Comparison of ENCODE assay signal across 34 cellular contexts in the genomic region with DNA sequence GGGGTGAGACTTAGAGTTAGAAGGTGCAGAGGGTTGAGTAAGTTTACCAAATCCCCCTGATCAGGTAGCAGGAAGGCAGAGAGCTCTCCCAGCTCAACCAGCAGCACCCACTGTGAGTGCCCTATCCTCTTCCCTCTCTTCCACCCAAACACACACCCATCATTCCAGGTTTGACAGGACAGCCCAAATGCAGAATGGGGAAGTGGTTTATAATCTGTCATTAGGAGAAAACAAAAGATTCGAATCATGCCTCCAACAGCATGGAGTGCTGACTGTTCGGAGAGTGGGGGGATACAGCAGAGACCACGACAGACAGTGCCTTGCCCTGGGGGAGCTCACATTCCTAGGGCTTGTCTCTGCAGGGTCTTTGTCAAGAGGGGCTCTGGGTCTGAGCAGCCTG. TPM values are rescaled to one million over a fixed set of nuclear protein-coding genes. Genes with fewer than 3 reads are reported as not detected.
"Had no signal": no experiment of that assay in that cellular context is flagged by ENCODE, and none has a peak within 500 bp of the region (broad histone marks: within the 10 kb centered on the region; RNA-seq: fewer than 3 reads in every experiment).

No MANE protein-coding gene starts in this region.

- H2AFZ ChIP-seq: hepatocyte had no signal

- H3K36me3 ChIP-seq: ascending aorta, cardiac muscle cell, colonic mucosa, esophagus muscularis mucosa, pancreas, prostate gland, thoracic aorta, uterus had no signal

- H3K4me1 Mint-ChIP-seq: activated CD4-positive, alpha-beta memory T cell treated with anti-CD3 and anti-CD28 coated beads, Interleukin-2, amount 10 ng/mL, durations not matched to agents 7 days and 5 days; activated CD4-positive, alpha-beta T cell treated with anti-CD3 and anti-CD28 coated beads, Interleukin-2, amount 10 ng/mL, durations not matched to agents 7 days and 5 days; activated naive CD4-positive, alpha-beta T cell treated with anti-CD3 and anti-CD28 coated beads, Interleukin-2, amount 10 ng/mL, durations not matched to agents 7 days and 5 days; brain; stimulated activated effector memory CD8-positive, alpha-beta T cell treated with anti-CD3 and anti-CD28 coated beads, Interleukin-12 subunit alpha, Interleukin-12 subunit beta, amount 100 ng/mL, for 72 hours; T-helper 17 cell; WTC11 had no signal

- H3K9me3 ChIP-seq: ascending aorta, colonic mucosa, esophagus muscularis mucosa, pancreas, prostate gland, thoracic aorta, uterus had no signal

- H3K36me3 Mint-ChIP-seq: activated naive CD4-positive, alpha-beta T cell treated with anti-CD3 and anti-CD28 coated beads, Interleukin-2, amount 10 ng/mL, durations not matched to agents 7 days and 5 days; activated naive CD8-positive, alpha-beta T cell treated with anti-CD3 and anti-CD28 coated beads, Interleukin-2, amount 10 ng/mL, durations not matched to agents 7 days and 5 days; brain; naive B cell; stimulated activated effector memory CD8-positive, alpha-beta T cell treated with anti-CD3 and anti-CD28 coated beads, Interleukin-12 subunit alpha, Interleukin-12 subunit beta, amount 100 ng/mL, for 72 hours; WTC11 had no signal

- ATAC-seq: left cardiac atrium; left ventricle myocardium superior; pancreas; sciatic nerve; stimulated activated effector memory CD8-positive, alpha-beta T cell treated with anti-CD3 and anti-CD28 coated beads, Interleukin-12 subunit alpha, Interleukin-12 subunit beta, amount 100 ng/mL, for 72 hours; T-helper 17 cell had no signal

- H3K4me3 Mint-ChIP-seq: activated CD4-positive, alpha-beta memory T cell treated with anti-CD3 and anti-CD28 coated beads, Interleukin-2, amount 10 ng/mL, durations not matched to agents 7 days and 5 days; activated CD4-positive, alpha-beta T cell treated with anti-CD3 and anti-CD28 coated beads, Interleukin-2, amount 10 ng/mL, durations not matched to agents 7 days and 5 days; activated naive CD4-positive, alpha-beta T cell treated with anti-CD3 and anti-CD28 coated beads, Interleukin-2, amount 10 ng/mL, durations not matched to agents 7 days and 5 days; activated naive CD8-positive, alpha-beta T cell treated with anti-CD3 and anti-CD28 coated beads, Interleukin-2, amount 10 ng/mL, durations not matched to agents 7 days and 5 days; activated T-cell treated with anti-CD3 and anti-CD28 coated beads, Interleukin-2, amount 50 U/mL, for 24 hours; brain; naive B cell; stimulated activated effector memory CD8-positive, alpha-beta T cell treated with anti-CD3 and anti-CD28 coated beads, Interleukin-12 subunit alpha, Interleukin-12 subunit beta, amount 100 ng/mL, for 72 hours; stimulated activated naive CD8-positive, alpha-beta T cell treated with anti-CD3 and anti-CD28 coated beads, Interleukin-15, Interleukin-2, amounts not matched to agents 100 ng/mL and 50 ng/mL, for 24 hours; T-helper 17 cell; WTC11 had no signal

- H3K4me3 ChIP-seq: ascending aorta, cardiac muscle cell, colonic mucosa, esophagus muscularis mucosa, hepatocyte, pancreas, prostate gland, skin epidermis, thoracic aorta, uterus had no signal

- H3K27ac Mint-ChIP-seq: activated CD4-positive, alpha-beta memory T cell treated with anti-CD3 and anti-CD28 coated beads, Interleukin-2, amount 10 ng/mL, durations not matched to agents 7 days and 5 days; activated CD4-positive, alpha-beta T cell treated with anti-CD3 and anti-CD28 coated beads, Interleukin-2, amount 10 ng/mL, durations not matched to agents 7 days and 5 days; activated naive CD4-positive, alpha-beta T cell treated with anti-CD3 and anti-CD28 coated beads, Interleukin-2, amount 10 ng/mL, durations not matched to agents 7 days and 5 days; activated naive CD8-positive, alpha-beta T cell treated with anti-CD3 and anti-CD28 coated beads, Interleukin-2, amount 10 ng/mL, durations not matched to agents 7 days and 5 days; activated T-cell treated with anti-CD3 and anti-CD28 coated beads, Interleukin-2, amount 50 U/mL, for 24 hours; brain; naive B cell; stimulated activated effector memory CD8-positive, alpha-beta T cell treated with anti-CD3 and anti-CD28 coated beads, Interleukin-12 subunit alpha, Interleukin-12 subunit beta, amount 100 ng/mL, for 72 hours; stimulated activated naive CD8-positive, alpha-beta T cell treated with anti-CD3 and anti-CD28 coated beads, Interleukin-15, Interleukin-2, amounts not matched to agents 100 ng/mL and 50 ng/mL, for 24 hours; T-helper 17 cell; WTC11 had no signal

- H3K27ac ChIP-seq: ascending aorta, cardiac muscle cell, colonic mucosa, esophagus muscularis mucosa, hepatocyte, pancreas, prostate gland, skin epidermis, thoracic aorta, uterus had no signal

- H3K4me2 ChIP-seq: hepatocyte had no signal

- H3K27me3 ChIP-seq: ascending aorta, cardiac muscle cell, colonic mucosa, hepatocyte, pancreas, uterus had no signal

- H3K4me1 ChIP-seq: ascending aorta, colonic mucosa, esophagus muscularis mucosa, pancreas, prostate gland, uterus had no signal

- H3K79me2 ChIP-seq: hepatocyte had no signal

- DNase-seq: activated CD4-positive, alpha-beta memory T cell treated with anti-CD3 and anti-CD28 coated beads, Interleukin-2, amount 10 ng/mL, durations not matched to agents 7 days and 5 days; activated CD4-positive, alpha-beta T cell treated with anti-CD3 and anti-CD28 coated beads for 1 hour; activated CD4-positive, alpha-beta T cell treated with anti-CD3 and anti-CD28 coated beads, Interleukin-2, amount 10 ng/mL, durations not matched to agents 7 days and 5 days; activated CD8-positive, alpha-beta memory T cell treated with anti-CD3 and anti-CD28 coated beads, Interleukin-2, amount 50 U/mL, for 48 hours; activated gamma-delta T cell; activated naive CD4-positive, alpha-beta T cell treated with anti-CD3 and anti-CD28 coated beads, Interleukin-2, amount 10 ng/mL, durations not matched to agents 7 days and 5 days; activated naive CD8-positive, alpha-beta T cell treated with anti-CD3 and anti-CD28 coated beads, Interleukin-2, amount 10 ng/mL, durations not matched to agents 7 days and 5 days; activated T-cell treated with anti-CD3 and anti-CD28 coated beads, Interleukin-2, amount 50 U/mL, for 24 hours; cerebellar nuclear complex; colonic mucosa; foreskin melanocyte; left cardiac atrium; left ventricle myocardium superior; naive B cell; pancreas; retina; stimulated activated CD4-positive, alpha-beta T cell treated with anti-CD3 and anti-CD28 coated beads, Interleukin-4, amount 100 ng/mL, for 24 hours; T-helper 17 cell; T1000; trophoblast cell; uterus had no signal

- H3K9me3 Mint-ChIP-seq: activated CD4-positive, alpha-beta memory T cell treated with anti-CD3 and anti-CD28 coated beads, Interleukin-2, amount 10 ng/mL, durations not matched to agents 7 days and 5 days; activated CD4-positive, alpha-beta T cell treated with anti-CD3 and anti-CD28 coated beads, Interleukin-2, amount 10 ng/mL, durations not matched to agents 7 days and 5 days; activated naive CD4-positive, alpha-beta T cell treated with anti-CD3 and anti-CD28 coated beads, Interleukin-2, amount 10 ng/mL, durations not matched to agents 7 days and 5 days; activated naive CD8-positive, alpha-beta T cell treated with anti-CD3 and anti-CD28 coated beads, Interleukin-2, amount 10 ng/mL, durations not matched to agents 7 days and 5 days; activated T-cell treated with anti-CD3 and anti-CD28 coated beads, Interleukin-2, amount 50 U/mL, for 24 hours; brain; naive B cell; stimulated activated effector memory CD8-positive, alpha-beta T cell treated with anti-CD3 and anti-CD28 coated beads, Interleukin-12 subunit alpha, Interleukin-12 subunit beta, amount 100 ng/mL, for 72 hours; stimulated activated naive CD8-positive, alpha-beta T cell treated with anti-CD3 and anti-CD28 coated beads, Interleukin-15, Interleukin-2, amounts not matched to agents 100 ng/mL and 50 ng/mL, for 24 hours had no signal

RNA-seq across cellular contexts. Expression of a gene that starts 11.7 kb away (rescaled TPM):
- total RNA-seq: ascending aorta, lung microvascular endothelial cell had no signal

RNA-seq across cellular contexts. Expression of a gene that starts 29.2 kb away (rescaled TPM):
- total RNA-seq: ascending aorta, cardiac muscle cell, hepatocyte, lung microvascular endothelial cell, T-helper 17 cell, WTC11 had no signal
- polyA plus RNA-seq: cardiac muscle cell, hepatocyte had no signal
